In the genomic region with DNA sequence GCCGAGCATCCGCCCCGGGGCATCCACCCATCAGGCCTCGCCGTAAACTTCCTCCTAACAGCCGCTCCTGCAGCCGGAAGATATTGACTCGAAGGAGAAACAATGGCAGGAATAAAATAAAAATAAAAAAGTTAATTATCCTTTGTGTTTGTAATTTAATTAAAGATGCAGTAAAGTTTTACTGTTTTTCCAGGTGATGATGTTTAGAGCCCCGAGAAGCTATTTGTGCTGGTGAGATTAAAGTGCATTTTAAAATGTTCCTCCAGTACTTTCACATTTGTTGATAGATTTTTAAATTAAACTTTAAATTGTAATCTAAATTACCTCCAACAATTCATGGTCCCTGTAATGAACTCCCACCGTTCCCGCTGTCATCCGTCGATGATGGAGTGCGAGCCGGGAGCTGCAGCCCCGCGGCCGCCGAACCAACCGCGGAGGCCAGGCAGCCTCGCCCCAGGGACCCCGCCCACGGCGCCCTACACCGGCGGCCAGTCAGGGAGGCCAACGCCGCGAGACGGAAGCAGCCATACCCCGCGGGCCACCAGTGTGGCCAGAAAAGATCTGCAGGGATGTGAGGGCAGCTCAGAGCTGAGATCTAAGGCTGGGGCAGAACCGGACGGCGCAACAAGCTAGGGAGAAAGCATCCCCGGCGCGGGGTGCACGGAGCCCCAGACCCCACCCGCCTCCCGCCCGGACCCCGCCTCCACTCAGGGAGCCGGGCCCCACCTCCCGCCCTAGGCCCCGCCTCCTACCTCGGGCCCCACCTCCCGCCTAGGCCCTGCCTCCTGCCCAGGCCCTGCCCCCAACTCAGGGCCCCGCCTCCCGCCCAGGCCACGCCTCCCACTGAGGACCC, we compare ENCODE assay signal across 8 cellular contexts.
DNase-seq lines count a peak whose midpoint lies in the region; ATAC-seq and TF ChIP-seq lines count a peak whose summit lies in the region.

No MANE protein-coding gene starts in this region.

- peak overlapping the region; percentile 41 to 60 for H3K4me3 ChIP-seq in esophagus (ENCODE audit: low read depth in 1 of 2, low read length in 2 of 2)

- peak; percentile 87 for DNase-seq in EL
- peak; percentile 24 for DNase-seq in HFFc6
- peak; percentile 82 for DNase-seq in NOMO-1 treated with DMSO at 0.1 percent for 48 hours (lab: John Stamatoyannopoulos, UW; ENCODE audit: unreplicated experiment)
- peak; percentile 78 for DNase-seq in activated T-cell treated with anti-CD3 and anti-CD28 coated beads for 24 hours (ENCODE audit: low read depth)
- DNase-seq in naive B cell: peak; percentile 92
- peak; percentile 88 for DNase-seq in stimulated activated naive B cell treated with anti-CD40 and anti-IgM and Interleukin-4, amounts not matched to agents 10 μg/mL and 1 μg/mL and 100 μg/mL, for 72 hours

- H3K27me3 ChIP-seq in esophagus (ENCODE audit: control insufficient read depth in 1 of 2, insufficient read depth in 2 of 2, low read length in 2 of 2): no peaks in the 10 kb centered on the region

- H3K27ac ChIP-seq in esophagus (ENCODE audit: low read depth in 2 of 2, low read length in 1 of 2): peak overlapping the region; percentile 66 to 70

- peaks cover 0 to 5% of the 10 kb centered on the region in 2 donors for H3K4me1 ChIP-seq in esophagus (ENCODE audit: control insufficient read depth in 2 of 2, insufficient read depth in 2 of 2, low read length in 1 of 2)

- H3K36me3 ChIP-seq in esophagus (ENCODE audit: control insufficient read depth in 2 of 2, insufficient read depth in 2 of 2, low read length in 1 of 2): no peaks in the 10 kb centered on the region

- 1% methylated on average over 39 to 52 of the region's 52 CpGs for WGBS in esophagus, 2 donors

- 0 out of 2 replicates have a peak, but pooled peaks cover 5% of the 10 kb centered on the region for H3K4me1 Mint-ChIP-seq in HFFc6 (ENCODE audit: low read depth)
- peaks cover 0 to 7% (median 5%) of the 10 kb centered on the region in 3 donors for H3K4me1 Mint-ChIP-seq in naive B cell
- peaks cover 2 to 5% of the 10 kb centered on the region in 2 donors for H3K4me1 Mint-ChIP-seq in stimulated activated naive B cell treated with anti-CD40 and anti-IgM and Interleukin-4, amounts not matched to agents 10 μg/mL and 1 μg/mL and 100 μg/mL, for 72 hours

- no peaks in the 10 kb centered on the region for H3K36me3 Mint-ChIP-seq in HFFc6 (ENCODE audit: low read depth)
- H3K36me3 Mint-ChIP-seq in naive B cell: no peaks in the 10 kb centered on the region
- H3K36me3 Mint-ChIP-seq in stimulated activated naive B cell treated with anti-CD40 and anti-IgM and Interleukin-4, amounts not matched to agents 10 μg/mL and 1 μg/mL and 100 μg/mL, for 72 hours: no peaks in the 10 kb centered on the region

- peak overlapping the region; percentile 59 for H3K27ac Mint-ChIP-seq in HFFc6
- H3K27ac Mint-ChIP-seq in naive B cell: peak overlapping the region in 3 of 6 donors; percentile 19 to 59 (median 47)
- H3K27ac Mint-ChIP-seq in stimulated activated naive B cell treated with anti-CD40 and anti-IgM and Interleukin-4, amounts not matched to agents 10 μg/mL and 1 μg/mL and 100 μg/mL, for 72 hours: peak overlapping the region; percentile 25

- ATAC-seq in naive B cell (ENCODE audit: low read depth in 2 of 2) (peak; percentile 64 to 67), HG03342 (IDR thresholded peaks at IDR 0.05; ENCODE audit: unreplicated experiment) (no peak)
- peak; percentile 70 to 76 for ATAC-seq in stimulated activated naive B cell treated with anti-CD40 and anti-IgM and Interleukin-4, amounts not matched to agents 10 μg/mL and 1 μg/mL and 100 μg/mL, for 72 hours (replicated peaks)

- H3K4me3 Mint-ChIP-seq in HFFc6: peak overlapping the region; percentile 79
- H3K4me3 Mint-ChIP-seq in naive B cell: peak overlapping the region; percentile 68 to 90 (median 78)
- H3K4me3 Mint-ChIP-seq in stimulated activated naive B cell treated with anti-CD40 and anti-IgM and Interleukin-4, amounts not matched to agents 10 μg/mL and 1 μg/mL and 100 μg/mL, for 72 hours: peak overlapping the region; percentile 80 to 89

- H3K9me3 Mint-ChIP-seq in HFFc6 (no peaks in the 10 kb centered on the region), naive B cell (peaks cover 0 to 3% (median 0%) of the 10 kb centered on the region in 7 donors)
- no peaks in the 10 kb centered on the region for H3K9me3 Mint-ChIP-seq in stimulated activated naive B cell treated with anti-CD40 and anti-IgM and Interleukin-4, amounts not matched to agents 10 μg/mL and 1 μg/mL and 100 μg/mL, for 72 hours

- H3K27me3 Mint-ChIP-seq in HFFc6 (ENCODE audit: insufficient read depth): peaks cover 17% of the 10 kb centered on the region
- H3K27me3 Mint-ChIP-seq in naive B cell: no peaks in the 10 kb centered on the region
- no peaks in the 10 kb centered on the region for H3K27me3 Mint-ChIP-seq in stimulated activated naive B cell treated with anti-CD40 and anti-IgM and Interleukin-4, amounts not matched to agents 10 μg/mL and 1 μg/mL and 100 μg/mL, for 72 hours

- no peaks in the 10 kb centered on the region for H3K9me3 ChIP-seq in esophagus (ENCODE audit: control insufficient read depth in 2 of 2, insufficient read depth in 1 of 2, low read depth in 1 of 2, low read length in 1 of 2)

- no peak for TF ChIP-seq CTCF in HFFc6 (IDR thresholded peaks at IDR 0.05)

Comparison
In these comparisons a context has a peak if more than half of its experiments do, and no peak if none do; other contexts are left out.
1. DNase-seq: peak in every context shown above with its lines; median percentile 92 in naive B cell; 88 in stimulated activated naive B cell treated with anti-CD40 and anti-IgM and Interleukin-4, amounts not matched to agents 10 μg/mL and 1 μg/mL and 100 μg/mL, for 72 hours; 87 in EL; 82 in NOMO-1 treated with DMSO at 0.1 percent for 48 hours; 78 in activated T-cell treated with anti-CD3 and anti-CD28 coated beads for 24 hours; 24 in HFFc6.